25 cellular contexts compared by ENCODE assay signal in the genomic region with DNA sequence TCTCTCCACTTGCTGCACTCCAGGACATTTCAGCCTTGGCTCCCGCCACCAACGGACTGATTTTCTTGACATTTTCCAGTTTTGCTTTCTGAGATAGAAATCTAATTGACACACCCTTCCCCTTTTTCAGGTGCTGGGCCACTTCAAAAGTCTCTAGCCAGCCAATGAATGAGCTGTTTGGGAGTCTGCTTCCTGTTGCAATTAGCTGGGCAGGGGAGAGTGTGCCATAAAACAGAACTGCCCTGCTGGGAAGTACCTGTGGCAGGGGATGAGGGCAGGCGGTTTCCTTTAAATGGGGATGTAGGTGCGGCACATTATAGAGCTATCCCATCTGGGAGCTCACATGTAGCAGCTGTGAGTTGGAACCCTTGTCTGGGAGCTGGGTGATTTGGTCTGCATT. TPM values are rescaled to one million over a fixed set of nuclear protein-coding genes. Genes with fewer than 3 reads are reported as not detected.
A peak's percentile ranks its signal among the peaks of the same experiment; 100 is the strongest.
DNase-seq lines count a peak whose midpoint lies in the region; ATAC-seq and TF ChIP-seq lines count a peak whose summit lies in the region.
"Had no signal": no experiment of that assay in that cellular context is flagged by ENCODE, and none has a peak within 500 bp of the region (broad histone marks: within the 10 kb centered on the region; RNA-seq: fewer than 3 reads in every experiment).

No MANE protein-coding gene starts in this region.

- H3K27me3 Mint-ChIP-seq in T-helper 17 cell = peaks cover 7% of the 10 kb centered on the region
- H3K27me3 Mint-ChIP-seq in nephron (ENCODE audit: low read depth) = peaks cover 9% of the 10 kb centered on the region

- H3K9me3 Mint-ChIP-seq in nephron = no peaks in the 10 kb centered on the region
- H3K9me3 Mint-ChIP-seq: GM23338, type B pancreatic cell had no signal

- no peaks in the 10 kb centered on the region for H3K9me3 ChIP-seq in T-helper 17 cell (ENCODE audit: control insufficient read depth, low read length, poor library complexity, severe bottlenecking)
- H3K9me3 ChIP-seq: BE2C, spleen had no signal

- H3K4me1 Mint-ChIP-seq in T-helper 17 cell (peaks cover 16% of the 10 kb centered on the region), nephron (peaks cover 5% of the 10 kb centered on the region)

- H3K4me3 Mint-ChIP-seq in T-helper 17 cell (peak overlapping the region; percentile 61), nephron (peak overlapping the region in 2 of 3 experiments; percentile 3 to 11)
- H3K4me3 Mint-ChIP-seq: GM23338, type B pancreatic cell had no signal

- H3K4me3 ChIP-seq in GM12865 (ENCODE audit: low read depth, low read length) = no peak overlapping the region
- H3K4me3 ChIP-seq: dorsolateral prefrontal cortex, GM23338, spleen had no signal

- ATAC-seq in T-helper 17 cell = no peak
- ATAC-seq: GM23338 had no signal

- H3K36me3 Mint-ChIP-seq in T-helper 17 cell (ENCODE audit: low read depth) (no peaks in the 10 kb centered on the region), nephron (ENCODE audit: low read depth) (no peaks in the 10 kb centered on the region)
- H3K36me3 Mint-ChIP-seq: type B pancreatic cell had no signal

- DNase-seq in NCI-H1105 treated with DMSO at 0.1 percent for 48 hours (lab: John Stamatoyannopoulos, UW) = peak; percentile 2
- no peak for DNase-seq in NCI-H1105 (lab: John Stamatoyannopoulos, UW)
- DNase-seq in GM12865 (ENCODE audit: low read depth) = peak; percentile 33
- no peak for DNase-seq in T-helper 17 cell
- no peak for DNase-seq in Ammon's horn (ENCODE audit: low spot score)
- DNase-seq in NCI-H524 (lab: John Stamatoyannopoulos, UW) = no peak
- no peak for DNase-seq in NCI-H2171 (lab: John Stamatoyannopoulos, UW)
- DNase-seq: activated CD4-positive, alpha-beta T cell treated with anti-CD3 and anti-CD28 coated beads, Interleukin-2, amount 50 U/mL, for 4 hours; activated naive CD4-positive, alpha-beta T cell treated with Interleukin-2 at 50 U/mL for 16 hours; anterior cingulate cortex; BE2C; dorsolateral prefrontal cortex; NCI-H1436; occipital lobe; retina; spleen; stimulated activated CD4-positive, alpha-beta T cell treated with anti-CD3 and anti-CD28 coated beads, Interleukin-4, amount 100 ng/mL, for 24 hours had no signal

- TF ChIP-seq CTCF in GM12865 (IDR thresholded peaks at IDR 0.05; ENCODE audit: insufficient read depth, low read depth, low read length, missing control alignments) = no peak
- TF ChIP-seq CTCF in nephron (IDR thresholded peaks at IDR 0.05; ENCODE audit: unreplicated experiment in 3 of 3) = no peak

- peak overlapping the region; percentile 78 for H3K27ac Mint-ChIP-seq in T-helper 17 cell
- no peak overlapping the region for H3K27ac Mint-ChIP-seq in nephron
- H3K27ac Mint-ChIP-seq: GM23338, type B pancreatic cell had no signal

RNA-seq across cellular contexts. Expression of gene PLET1, which starts 21.1 kb away (rescaled TPM):
- total RNA-seq in T-helper 17 cell = not detected
- total RNA-seq: A172, cardiac septum, dorsolateral prefrontal cortex, GM23338, liver, MCF 10A, occipital lobe, RPMI7951, spleen had no signal

RNA-seq across cellular contexts. Expression of gene PTS, which starts 55.5 kb away (rescaled TPM):
- 10 to 100 TPM; 66.7 to 69.6 TPM for total RNA-seq in T-helper 17 cell

Comparison
In these comparisons a context has a peak if more than half of its experiments do, and no peak if none do; other contexts are left out.
1. DNase-seq: peak in NCI-H1105 treated with DMSO at 0.1 percent for 48 hours (single experiment) and GM12865 (single experiment); none in NCI-H1105 (single experiment), T-helper 17 cell (0 of 3), Ammon's horn (single experiment), NCI-H524 (0 of 2) and NCI-H2171 (single experiment).